ENCODE assay signal across 19 cellular contexts in genomic region chr17:81549031-81549557, GRCh38. TPM values are rescaled to one million over a fixed set of nuclear protein-coding genes. Genes with fewer than 3 reads are reported as not detected.
A peak's percentile ranks its signal among the peaks of the same experiment; 100 is the strongest.
DNase-seq lines count a peak whose midpoint lies in the region; ATAC-seq and TF ChIP-seq lines count a peak whose summit lies in the region.
"Had no signal": no experiment of that assay in that cellular context is flagged by ENCODE, and none has a peak within 500 bp of the region (broad histone marks: within the 10 kb centered on the region; RNA-seq: fewer than 3 reads in every experiment).

No MANE protein-coding gene starts in this region.

- peaks cover 4 to 9% of the 10 kb centered on the region in 2 donors for H3K4me1 ChIP-seq in breast epithelium

- H3K4me3 Mint-ChIP-seq in activated T-helper 1 cell treated with anti-CD3 and anti-CD28 coated beads, Interleukin-12 subunit alpha, Interleukin-12 subunit beta, Interleukin-2, Interleukin-4 antibody, amounts not matched to agents 30 ng/mL and 10 ng/mL and 1 ng/mL, durations not matched to agents 14 hours and 24 hours and 36 hours, result peak overlapping the region; percentile 89
- peak overlapping the region; percentile 87 for H3K4me3 Mint-ChIP-seq in stimulated activated effector memory CD8-positive, alpha-beta T cell treated with anti-CD3 and anti-CD28 coated beads, Interleukin-12 subunit alpha, Interleukin-12 subunit beta, amount 100 ng/mL, for 72 hours

- no peaks in the 10 kb centered on the region for H3K27me3 ChIP-seq in breast epithelium
- H3K27me3 ChIP-seq: gastrocnemius medialis, left lung, uterus had no signal

- H3K4me3 ChIP-seq in breast epithelium, result no peak overlapping the region
- H3K4me3 ChIP-seq: gastrocnemius medialis, left lung, skin epidermis, uterus had no signal

- no peaks in the 10 kb centered on the region for H3K9me3 ChIP-seq in breast epithelium
- H3K9me3 ChIP-seq: gastrocnemius medialis, left lung, uterus had no signal

- TF ChIP-seq CTCF in breast epithelium (IDR thresholded peaks at IDR 0.05), result no peak

- H3K27ac Mint-ChIP-seq in activated T-helper 1 cell treated with anti-CD3 and anti-CD28 coated beads, Interleukin-12 subunit alpha, Interleukin-12 subunit beta, Interleukin-2, Interleukin-4 antibody, amounts not matched to agents 30 ng/mL and 10 ng/mL and 1 ng/mL, durations not matched to agents 14 hours and 24 hours and 36 hours, result no peak overlapping the region
- no peak overlapping the region for H3K27ac Mint-ChIP-seq in stimulated activated effector memory CD8-positive, alpha-beta T cell treated with anti-CD3 and anti-CD28 coated beads, Interleukin-12 subunit alpha, Interleukin-12 subunit beta, amount 100 ng/mL, for 72 hours

- H3K36me3 Mint-ChIP-seq in activated T-helper 1 cell treated with anti-CD3 and anti-CD28 coated beads, Interleukin-12 subunit alpha, Interleukin-12 subunit beta, Interleukin-2, Interleukin-4 antibody, amounts not matched to agents 30 ng/mL and 10 ng/mL and 1 ng/mL, durations not matched to agents 14 hours and 24 hours and 36 hours (ENCODE audit: low read depth), result peaks cover 21% of the 10 kb centered on the region
- H3K36me3 Mint-ChIP-seq in stimulated activated effector memory CD8-positive, alpha-beta T cell treated with anti-CD3 and anti-CD28 coated beads, Interleukin-12 subunit alpha, Interleukin-12 subunit beta, amount 100 ng/mL, for 72 hours, result peaks cover 78% of the 10 kb centered on the region

- H3K27me3 Mint-ChIP-seq in activated T-helper 1 cell treated with anti-CD3 and anti-CD28 coated beads, Interleukin-12 subunit alpha, Interleukin-12 subunit beta, Interleukin-2, Interleukin-4 antibody, amounts not matched to agents 30 ng/mL and 10 ng/mL and 1 ng/mL, durations not matched to agents 14 hours and 24 hours and 36 hours (ENCODE audit: insufficient read depth), result no peaks in the 10 kb centered on the region

- intact Hi-C loops in left cardiac atrium (cut with DNase I) (no loop called here), Right ventricle myocardium superior (cut with DNase I) (no loop called here), breast epithelium (cut with DNase I; ENCODE audit: low total_unique reads) (no loop called here)
- intact Hi-C loops in activated T-helper 1 cell treated with anti-CD3 and anti-CD28 coated beads, Interleukin-12 subunit alpha, Interleukin-12 subunit beta, Interleukin-2, Interleukin-4 antibody, amounts not matched to agents 30 ng/mL and 10 ng/mL and 1 ng/mL, durations not matched to agents 14 hours and 24 hours and 36 hours (cut with micrococcal nuclease), result no loop called here

- ATAC-seq in left cardiac atrium (no peak), Right ventricle myocardium superior (ENCODE audit: poor library complexity) (no peak), left lobe of liver (peak; percentile 72)
- no peak for ATAC-seq in stimulated activated effector memory CD8-positive, alpha-beta T cell treated with anti-CD3 and anti-CD28 coated beads, Interleukin-12 subunit alpha, Interleukin-12 subunit beta, amount 100 ng/mL, for 72 hours
- ATAC-seq: gastrocnemius medialis, left lung had no signal

- no peak for TF ChIP-seq POLR2A in breast epithelium (IDR thresholded peaks at IDR 0.05)

- peaks cover 36% of the 10 kb centered on the region for H3K4me1 Mint-ChIP-seq in activated T-helper 1 cell treated with anti-CD3 and anti-CD28 coated beads, Interleukin-12 subunit alpha, Interleukin-12 subunit beta, Interleukin-2, Interleukin-4 antibody, amounts not matched to agents 30 ng/mL and 10 ng/mL and 1 ng/mL, durations not matched to agents 14 hours and 24 hours and 36 hours (ENCODE audit: low read depth)
- H3K4me1 Mint-ChIP-seq in stimulated activated effector memory CD8-positive, alpha-beta T cell treated with anti-CD3 and anti-CD28 coated beads, Interleukin-12 subunit alpha, Interleukin-12 subunit beta, amount 100 ng/mL, for 72 hours, result peaks cover 41% of the 10 kb centered on the region

- H3K36me3 ChIP-seq in breast epithelium, result peaks cover 15% of the 10 kb centered on the region
- H3K36me3 ChIP-seq: uterus had no signal

- no peaks in the 10 kb centered on the region for H3K9me3 Mint-ChIP-seq in activated T-helper 1 cell treated with anti-CD3 and anti-CD28 coated beads, Interleukin-12 subunit alpha, Interleukin-12 subunit beta, Interleukin-2, Interleukin-4 antibody, amounts not matched to agents 30 ng/mL and 10 ng/mL and 1 ng/mL, durations not matched to agents 14 hours and 24 hours and 36 hours
- H3K9me3 Mint-ChIP-seq in stimulated activated effector memory CD8-positive, alpha-beta T cell treated with anti-CD3 and anti-CD28 coated beads, Interleukin-12 subunit alpha, Interleukin-12 subunit beta, amount 100 ng/mL, for 72 hours, result no peaks in the 10 kb centered on the region

- H3K27ac ChIP-seq in breast epithelium, result no peak overlapping the region
- H3K27ac ChIP-seq: gastrocnemius medialis, left lung, skin epidermis, uterus had no signal

- peak; percentile 37 for DNase-seq in left cardiac atrium
- DNase-seq in Right ventricle myocardium superior, result no peak
- DNase-seq in activated T-helper 1 cell treated with anti-CD3 and anti-CD28 coated beads, Interleukin-12 subunit alpha, Interleukin-12 subunit beta, Interleukin-2, Interleukin-4 antibody, amounts not matched to agents 30 ng/mL and 10 ng/mL and 1 ng/mL, durations not matched to agents 14 hours and 24 hours and 36 hours (ENCODE audit: low spot score), result no peak
- DNase-seq in left lobe of liver (ENCODE audit: low spot score), result peak; percentile 84
- no peak for DNase-seq in stimulated activated effector memory CD8-positive, alpha-beta T cell treated with anti-CD3 and anti-CD28 coated beads, Interleukin-12 subunit alpha, Interleukin-12 subunit beta, amount 100 ng/mL, for 72 hours (ENCODE audit: low spot score in 2 of 2)
- no peak for DNase-seq in epidermal melanocyte (ENCODE audit: insufficient read length, low spot score)
- DNase-seq in breast epithelium (ENCODE audit: low spot score in 2 of 2), result no peak
- DNase-seq in LoVo (ENCODE audit: low spot score), result no peak
- DNase-seq: activated naive CD4-positive, alpha-beta T cell treated with Interleukin-2 at 50 U/mL for 16 hours; DMS79 treated with DMSO at 0.1 percent for 48 hours; gastrocnemius medialis; MV-4-11; NCI-H1930; NCI-H510A; stimulated activated CD4-positive, alpha-beta T cell treated with anti-CD3 and anti-CD28 coated beads, Interleukin-4, amount 100 ng/mL, for 1 hour; T-helper 9 cell; uterus had no signal

RNA-seq across cellular contexts. Expression of gene FAAP100, which starts 3.1 kb away (rescaled TPM):
- 10 to 100 TPM; 11.6 to 15.7 TPM for total RNA-seq in left cardiac atrium
- 13.0 TPM for total RNA-seq in Right ventricle myocardium superior
- 69.2 and 69.5 TPM in 2 replicates for total RNA-seq in activated T-helper 1 cell treated with anti-CD3 and anti-CD28 coated beads, Interleukin-12 subunit alpha, Interleukin-12 subunit beta, Interleukin-2, Interleukin-4 antibody, amounts not matched to agents 30 ng/mL and 10 ng/mL and 1 ng/mL, durations not matched to agents 14 hours and 24 hours and 36 hours
- 18.9 TPM for total RNA-seq in left lobe of liver
- total RNA-seq in breast epithelium, result 10 to 100 TPM; 13.0 to 23.1 (median 20.6) TPM

RNA-seq across cellular contexts. Expression of gene FSCN2, which starts 20.9 kb away (rescaled TPM):
- total RNA-seq in left cardiac atrium (under 1 TPM; 0.38 to 0.39 TPM), Right ventricle myocardium superior (0.19 TPM), left lobe of liver (0.18 TPM), breast epithelium (1 to 10 TPM in 2 of 3 donors, under 1 TPM in 1; 0.48 to 3.2 (median 1.6) TPM)
- total RNA-seq in activated T-helper 1 cell treated with anti-CD3 and anti-CD28 coated beads, Interleukin-12 subunit alpha, Interleukin-12 subunit beta, Interleukin-2, Interleukin-4 antibody, amounts not matched to agents 30 ng/mL and 10 ng/mL and 1 ng/mL, durations not matched to agents 14 hours and 24 hours and 36 hours, result 0.52 and 0.64 TPM in 2 replicates

RNA-seq across cellular contexts. Expression of gene ACTG1, which starts 36.5 kb away (rescaled TPM):
- 1,000 to 10,000 TPM in 1 of 2 donors, 100 to 1,000 TPM in 1; 663 to 1,095 TPM for total RNA-seq in left cardiac atrium
- total RNA-seq in Right ventricle myocardium superior, result 369 TPM
- total RNA-seq in activated T-helper 1 cell treated with anti-CD3 and anti-CD28 coated beads, Interleukin-12 subunit alpha, Interleukin-12 subunit beta, Interleukin-2, Interleukin-4 antibody, amounts not matched to agents 30 ng/mL and 10 ng/mL and 1 ng/mL, durations not matched to agents 14 hours and 24 hours and 36 hours, result 3,516 TPM in 2 replicates
- total RNA-seq in left lobe of liver, result 264 TPM
- 1,000 to 10,000 TPM; 2,222 to 2,764 (median 2,750) TPM for total RNA-seq in breast epithelium

Comparison
In these comparisons a context has a peak if more than half of its experiments do, and no peak if none do; other contexts are left out.
1. DNase-seq: peak in left cardiac atrium (single experiment) and left lobe of liver (single experiment); none in Right ventricle myocardium superior (single experiment), activated T-helper 1 cell treated with anti-CD3 and anti-CD28 coated beads, Interleukin-12 subunit alpha, Interleukin-12 subunit beta, Interleukin-2, Interleukin-4 antibody, amounts not matched to agents 30 ng/mL and 10 ng/mL and 1 ng/mL, durations not matched to agents 14 hours and 24 hours and 36 hours (single experiment), stimulated activated effector memory CD8-positive, alpha-beta T cell treated with anti-CD3 and anti-CD28 coated beads, Interleukin-12 subunit alpha, Interleukin-12 subunit beta, amount 100 ng/mL, for 72 hours (0 of 2), epidermal melanocyte (single experiment), breast epithelium (0 of 2) and LoVo (single experiment).